ENCODE assay signal across 8 cellular contexts in the genomic region with DNA sequence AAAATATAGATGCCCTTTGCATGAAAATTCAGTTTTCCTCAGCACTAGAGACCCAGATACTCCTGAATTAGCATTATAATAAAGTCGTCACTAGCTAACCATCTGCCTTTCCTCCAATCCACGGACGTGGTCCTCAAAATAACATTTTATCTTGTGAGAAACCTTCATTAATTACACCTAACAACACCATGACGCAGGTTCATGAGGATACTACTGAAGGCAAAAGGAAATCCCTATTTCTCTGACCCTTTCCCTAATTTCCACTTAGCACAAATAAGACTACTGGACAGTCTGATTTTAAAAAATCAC. TPM values are rescaled to one million over a fixed set of nuclear protein-coding genes. Genes with fewer than 3 reads are reported as not detected.
DNase-seq lines count a peak whose midpoint lies in the region; ATAC-seq, FAIRE-seq and TF ChIP-seq lines count a peak whose summit lies in the region.

No MANE protein-coding gene starts in this region.

- DNase-seq in right atrium auricular region (ENCODE audit: low spot score) = no peak
- no peak for DNase-seq in Right ventricle myocardium superior
- peak in 1 of 2 donors; percentile 5 for DNase-seq in cardiac fibroblast (ENCODE audit: low read depth in 2 of 2)
- DNase-seq in activated CD4-positive, CD25-positive, alpha-beta regulatory T cell treated with anti-CD3 and anti-CD28 coated beads, Interleukin-2, amount 50 U/mL, for 72 hours = no peak
- DNase-seq in activated effector memory CD4-positive, alpha-beta T cell treated with Interleukin-2 at 50 U/mL for 16 hours = no peak
- no peak for DNase-seq in DMS114 treated with DMSO at 0.1 percent for 48 hours (lab: John Stamatoyannopoulos, UW; ENCODE audit: unreplicated experiment)
- no peak for DNase-seq in RCC 7860 (ENCODE audit: low spot score)

- peaks cover 0 to 49% of the 10 kb centered on the region in 2 donors for H3K4me1 ChIP-seq in right atrium auricular region
- H3K4me1 ChIP-seq in mucosa of stomach (ENCODE audit: control insufficient read depth, insufficient read depth, low read length) = peaks cover 18% of the 10 kb centered on the region

- peak overlapping the region; percentile 96 to 98 for H3K27ac ChIP-seq in right atrium auricular region

- TF ChIP-seq CTCF in right atrium auricular region (IDR thresholded peaks at IDR 0.05) (no peak), cardiac fibroblast (IDR thresholded peaks at IDR 0.05; ENCODE audit: low read depth, low read length) (no peak)

- no peak for FAIRE-seq in RCC 7860 (lab: Jason Lieb, UNC)

- intact Hi-C loops in Right ventricle myocardium superior (cut with DNase I) = loop anchor here (10.0 kb wide), 1 partner anchor 88 kb away; a partner anchor contains a TSS

- peak overlapping the region; percentile 100 for H3K9ac ChIP-seq in mucosa of stomach (ENCODE audit: low read length)

- H3K36me3 ChIP-seq in right atrium auricular region (peaks cover 9% of the 10 kb centered on the region), mucosa of stomach (ENCODE audit: control insufficient read depth, insufficient read depth, low read length) (no peaks in the 10 kb centered on the region)

- H3K27me3 ChIP-seq in right atrium auricular region (no peaks in the 10 kb centered on the region), mucosa of stomach (ENCODE audit: control insufficient read depth, insufficient read depth, low read length) (no peaks in the 10 kb centered on the region)

- H3K9me3 ChIP-seq in right atrium auricular region (no peaks in the 10 kb centered on the region), mucosa of stomach (ENCODE audit: control insufficient read depth, low read length) (no peaks in the 10 kb centered on the region)

- no peak for ATAC-seq in Right ventricle myocardium superior (ENCODE audit: poor library complexity)

- peak overlapping the region; percentile 73 to 78 for H3K4me3 ChIP-seq in right atrium auricular region
- peak overlapping the region; percentile 92 to 94 for H3K4me3 ChIP-seq in cardiac fibroblast (replicated peaks in 1 of 2; ENCODE audit: low read depth in 2 of 2, low read length in 2 of 2)
- peak overlapping the region; percentile 99 for H3K4me3 ChIP-seq in mucosa of stomach (ENCODE audit: low read length)

RNA-seq across cellular contexts. Expression of a gene that starts 1.3 kb away (rescaled TPM):
- total RNA-seq in right atrium auricular region (10 to 100 TPM; 25.0 to 47.8 TPM), Right ventricle myocardium superior (48.5 TPM)

RNA-seq across cellular contexts. Expression of a gene that starts 32.4 kb away (rescaled TPM):
- total RNA-seq in right atrium auricular region (10 to 100 TPM in 1 of 2 donors, 1 to 10 TPM in 1; 8.8 to 15.1 TPM), Right ventricle myocardium superior (39.7 TPM)
